1 cellular context compared by ENCODE assay signal in genomic region chr10:131431978-131432690, GRCh38.
TF ChIP-seq lines count a peak whose summit lies in the region.

No MANE protein-coding gene starts in this region.

TF ChIP-seq in H1, 55 proteins besides CTCF, POLR2A, EP300 and RAD21 (continued from another document):
- TF ChIP-seq CHD7 (IDR thresholded peaks at IDR 0.05; ENCODE audit: insufficient replicate concordance, low read length) (no peak), USF2 (IDR thresholded peaks at IDR 0.05; ENCODE audit: low read length) (no peak), SUZ12 (IDR thresholded peaks at IDR 0.05; ENCODE audit: low read length) (no peak), JUN (IDR thresholded peaks at IDR 0.05; ENCODE audit: low read depth, low read length) (no peak), HDAC6 (IDR thresholded peaks at IDR 0.05; ENCODE audit: low read depth, low read length) (no peak), CREB1 (IDR thresholded peaks at IDR 0.05) (no peak), TAF7 (optimal IDR thresholded peaks at IDR 0.05; ENCODE audit: borderline replicate concordance, low read depth, low read length) (no peak), SRF (IDR thresholded peaks at IDR 0.05; ENCODE audit: low read depth, low read length) (no peak), CBX5 (IDR thresholded peaks at IDR 0.05; ENCODE audit: low read depth, low read length) (no peak), EGR1 (IDR thresholded peaks at IDR 0.05; ENCODE audit: borderline replicate concordance, low read depth, low read length) (no peak), TAF1 (IDR thresholded peaks at IDR 0.05; ENCODE audit: low read depth, low read length) (no peak), TBP (IDR thresholded peaks at IDR 0.05; ENCODE audit: low read depth, low read length) (no peak)
